ENCODE assay signal across 9 cellular contexts in genomic region chr10:127012769-127013152, GRCh38.
DNase-seq lines count a peak whose midpoint lies in the region; ATAC-seq and TF ChIP-seq lines count a peak whose summit lies in the region.
"Had no signal": no experiment of that assay in that cellular context is flagged by ENCODE, and none has a peak within 500 bp of the region (broad histone marks: within the 10 kb centered on the region; RNA-seq: fewer than 3 reads in every experiment).

No MANE protein-coding gene starts in this region.

- 79 to 82% methylated on average over 10 of the region's 10 CpGs for WGBS in testis, 2 donors

- peaks cover 3% of the 10 kb centered on the region for H3K4me1 ChIP-seq in testis

- H3K4me3 ChIP-seq in astrocyte of the spinal cord (ENCODE audit: low read depth, low read length) (no peak overlapping the region), testis (no peak overlapping the region)

- H3K36me3 ChIP-seq in testis (ENCODE audit: low read depth, missing control alignments) = no peaks in the 10 kb centered on the region

- H3K9me3 ChIP-seq in testis = no peaks in the 10 kb centered on the region

- in situ Hi-C loops in astrocyte of the spinal cord (cut with HindIII; ENCODE audit: low sequenced_read_pairs) = no loop called here

- TF ChIP-seq CTCF in astrocyte of the spinal cord (IDR thresholded peaks at IDR 0.05; ENCODE audit: low read depth, low read length) = no peak
- TF ChIP-seq CTCF in testis (IDR thresholded peaks at IDR 0.05) = no peak

- no peak for ATAC-seq in GM18873 (IDR thresholded peaks at IDR 0.05; ENCODE audit: low FRiP score, unreplicated experiment)
- no peak for ATAC-seq in activated CD4-positive, CD25-positive, alpha-beta regulatory T cell treated with anti-CD3 and anti-CD28 coated beads, Interleukin-2, amount 50 U/mL, for 24 hours
- ATAC-seq: activated naive CD8-positive, alpha-beta T cell treated with anti-CD3 and anti-CD28 coated beads, Interleukin-2, amount 50 U/mL, for 24 hours had no signal

- intact Hi-C loops in testis (cut with DNase I; ENCODE audit: low total_unique reads) = no loop called here

- peak; percentile 90 for DNase-seq in M059J (ENCODE audit: low read depth)
- peak; percentile 28 for DNase-seq in astrocyte of the spinal cord (ENCODE audit: low read depth, low spot score)
- DNase-seq in islet precursor cell = peak; percentile 64
- DNase-seq in testis = peak; percentile 8
- DNase-seq in NCI-H146 (lab: John Stamatoyannopoulos, UW) = no peak
- DNase-seq: activated naive CD8-positive, alpha-beta T cell treated with anti-CD3 and anti-CD28 coated beads, Interleukin-2, amount 50 U/mL, for 24 hours; SHP77 treated with DMSO at 0.1 percent for 48 hours had no signal

- H3K27me3 ChIP-seq in testis = no peaks in the 10 kb centered on the region

- no peak overlapping the region for H3K27ac ChIP-seq in testis

- TF ChIP-seq POLR2A in testis (IDR thresholded peaks at IDR 0.05) = no peak
